In the genomic region with DNA sequence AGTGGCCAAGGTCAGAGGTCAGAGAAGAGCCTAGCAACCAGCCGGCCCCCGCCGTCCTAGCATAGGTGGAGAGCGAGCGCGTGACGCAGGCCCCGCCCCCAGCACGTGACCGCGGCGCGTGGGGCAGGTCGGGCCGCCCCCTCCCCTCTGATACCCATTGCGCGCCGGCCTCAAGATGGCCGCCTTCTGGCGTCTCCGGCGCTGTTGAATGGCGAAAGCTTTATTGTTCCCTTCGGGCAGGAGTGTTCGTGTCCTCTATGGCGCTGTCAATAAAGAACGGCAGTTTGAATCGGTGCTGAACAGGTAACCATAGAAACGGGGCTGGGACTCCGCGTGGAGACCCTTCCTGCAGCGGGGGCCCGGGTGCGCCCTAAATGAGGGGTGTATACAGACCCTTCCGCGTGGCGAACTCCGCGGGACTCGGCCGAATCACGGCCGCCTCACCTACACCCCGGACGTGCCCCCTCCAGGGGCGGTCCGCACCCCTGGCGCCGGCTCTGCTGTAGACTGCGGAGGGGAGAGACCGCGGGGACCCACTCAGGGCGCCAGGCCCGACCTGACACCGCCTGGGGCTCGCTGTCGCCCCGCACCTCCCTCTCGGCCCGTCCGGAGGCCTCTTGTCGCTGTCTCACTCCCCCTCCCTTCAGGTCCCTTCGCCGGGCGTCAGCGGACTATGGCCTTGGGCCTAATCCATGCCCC, we compare ENCODE assay signal across 1 cellular context.
TF ChIP-seq lines count a peak whose summit lies in the region.

A gene with protein sequence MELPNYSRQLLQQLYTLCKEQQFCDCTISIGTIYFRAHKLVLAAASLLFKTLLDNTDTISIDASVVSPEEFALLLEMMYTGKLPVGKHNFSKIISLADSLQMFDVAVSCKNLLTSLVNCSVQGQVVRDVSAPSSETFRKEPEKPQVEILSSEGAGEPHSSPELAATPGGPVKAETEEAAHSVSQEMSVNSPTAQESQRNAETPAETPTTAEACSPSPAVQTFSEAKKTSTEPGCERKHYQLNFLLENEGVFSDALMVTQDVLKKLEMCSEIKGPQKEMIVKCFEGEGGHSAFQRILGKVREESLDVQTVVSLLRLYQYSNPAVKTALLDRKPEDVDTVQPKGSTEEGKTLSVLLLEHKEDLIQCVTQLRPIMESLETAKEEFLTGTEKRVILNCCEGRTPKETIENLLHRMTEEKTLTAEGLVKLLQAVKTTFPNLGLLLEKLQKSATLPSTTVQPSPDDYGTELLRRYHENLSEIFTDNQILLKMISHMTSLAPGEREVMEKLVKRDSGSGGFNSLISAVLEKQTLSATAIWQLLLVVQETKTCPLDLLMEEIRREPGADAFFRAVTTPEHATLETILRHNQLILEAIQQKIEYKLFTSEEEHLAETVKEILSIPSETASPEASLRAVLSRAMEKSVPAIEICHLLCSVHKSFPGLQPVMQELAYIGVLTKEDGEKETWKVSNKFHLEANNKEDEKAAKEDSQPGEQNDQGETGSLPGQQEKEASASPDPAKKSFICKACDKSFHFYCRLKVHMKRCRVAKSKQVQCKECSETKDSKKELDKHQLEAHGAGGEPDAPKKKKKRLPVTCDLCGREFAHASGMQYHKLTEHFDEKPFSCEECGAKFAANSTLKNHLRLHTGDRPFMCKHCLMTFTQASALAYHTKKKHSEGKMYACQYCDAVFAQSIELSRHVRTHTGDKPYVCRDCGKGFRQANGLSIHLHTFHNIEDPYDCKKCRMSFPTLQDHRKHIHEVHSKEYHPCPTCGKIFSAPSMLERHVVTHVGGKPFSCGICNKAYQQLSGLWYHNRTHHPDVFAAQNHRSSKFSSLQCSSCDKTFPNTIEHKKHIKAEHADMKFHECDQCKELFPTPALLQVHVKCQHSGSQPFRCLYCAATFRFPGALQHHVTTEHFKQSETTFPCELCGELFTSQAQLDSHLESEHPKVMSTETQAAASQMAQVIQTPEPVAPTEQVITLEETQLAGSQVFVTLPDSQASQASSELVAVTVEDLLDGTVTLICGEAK (plus strand): TSS at position 150 of the 699 bp plus-strand sequence. CDS start 38,098 bp downstream, outside the sequence.

TF ChIP-seq in SK-N-SH, 30 proteins besides CTCF, POLR2A, EP300 and RAD21 (continued from another document):
- TF ChIP-seq, protein P1, sequence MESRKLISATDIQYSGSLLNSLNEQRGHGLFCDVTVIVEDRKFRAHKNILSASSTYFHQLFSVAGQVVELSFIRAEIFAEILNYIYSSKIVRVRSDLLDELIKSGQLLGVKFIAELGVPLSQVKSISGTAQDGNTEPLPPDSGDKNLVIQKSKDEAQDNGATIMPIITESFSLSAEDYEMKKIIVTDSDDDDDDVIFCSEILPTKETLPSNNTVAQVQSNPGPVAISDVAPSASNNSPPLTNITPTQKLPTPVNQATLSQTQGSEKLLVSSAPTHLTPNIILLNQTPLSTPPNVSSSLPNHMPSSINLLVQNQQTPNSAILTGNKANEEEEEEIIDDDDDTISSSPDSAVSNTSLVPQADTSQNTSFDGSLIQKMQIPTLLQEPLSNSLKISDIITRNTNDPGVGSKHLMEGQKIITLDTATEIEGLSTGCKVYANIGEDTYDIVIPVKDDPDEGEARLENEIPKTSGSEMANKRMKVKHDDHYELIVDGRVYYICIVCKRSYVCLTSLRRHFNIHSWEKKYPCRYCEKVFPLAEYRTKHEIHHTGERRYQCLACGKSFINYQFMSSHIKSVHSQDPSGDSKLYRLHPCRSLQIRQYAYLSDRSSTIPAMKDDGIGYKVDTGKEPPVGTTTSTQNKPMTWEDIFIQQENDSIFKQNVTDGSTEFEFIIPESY (IDR thresholded peaks at IDR 0.05; ENCODE audit: borderline replicate concordance, low read depth) = no peak
- TF ChIP-seq, protein P2, sequence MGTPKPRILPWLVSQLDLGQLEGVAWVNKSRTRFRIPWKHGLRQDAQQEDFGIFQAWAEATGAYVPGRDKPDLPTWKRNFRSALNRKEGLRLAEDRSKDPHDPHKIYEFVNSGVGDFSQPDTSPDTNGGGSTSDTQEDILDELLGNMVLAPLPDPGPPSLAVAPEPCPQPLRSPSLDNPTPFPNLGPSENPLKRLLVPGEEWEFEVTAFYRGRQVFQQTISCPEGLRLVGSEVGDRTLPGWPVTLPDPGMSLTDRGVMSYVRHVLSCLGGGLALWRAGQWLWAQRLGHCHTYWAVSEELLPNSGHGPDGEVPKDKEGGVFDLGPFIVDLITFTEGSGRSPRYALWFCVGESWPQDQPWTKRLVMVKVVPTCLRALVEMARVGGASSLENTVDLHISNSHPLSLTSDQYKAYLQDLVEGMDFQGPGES (IDR thresholded peaks at IDR 0.05; ENCODE audit: low read depth, low read length) = 0 out of 2 replicates have a peak, but pooled peaks have one; percentile 30
- TF ChIP-seq YY1 (IDR thresholded peaks at IDR 0.05; ENCODE audit: low read depth) = peak; percentile 97
- no peak for TF ChIP-seq RFX5 (IDR thresholded peaks at IDR 0.05; ENCODE audit: low read length)
- peak; percentile 43; the same call in 1 of the 2 replicates for TF ChIP-seq RCOR1 (IDR thresholded peaks at IDR 0.05; ENCODE audit: low read length)
- TF ChIP-seq, protein P3, sequence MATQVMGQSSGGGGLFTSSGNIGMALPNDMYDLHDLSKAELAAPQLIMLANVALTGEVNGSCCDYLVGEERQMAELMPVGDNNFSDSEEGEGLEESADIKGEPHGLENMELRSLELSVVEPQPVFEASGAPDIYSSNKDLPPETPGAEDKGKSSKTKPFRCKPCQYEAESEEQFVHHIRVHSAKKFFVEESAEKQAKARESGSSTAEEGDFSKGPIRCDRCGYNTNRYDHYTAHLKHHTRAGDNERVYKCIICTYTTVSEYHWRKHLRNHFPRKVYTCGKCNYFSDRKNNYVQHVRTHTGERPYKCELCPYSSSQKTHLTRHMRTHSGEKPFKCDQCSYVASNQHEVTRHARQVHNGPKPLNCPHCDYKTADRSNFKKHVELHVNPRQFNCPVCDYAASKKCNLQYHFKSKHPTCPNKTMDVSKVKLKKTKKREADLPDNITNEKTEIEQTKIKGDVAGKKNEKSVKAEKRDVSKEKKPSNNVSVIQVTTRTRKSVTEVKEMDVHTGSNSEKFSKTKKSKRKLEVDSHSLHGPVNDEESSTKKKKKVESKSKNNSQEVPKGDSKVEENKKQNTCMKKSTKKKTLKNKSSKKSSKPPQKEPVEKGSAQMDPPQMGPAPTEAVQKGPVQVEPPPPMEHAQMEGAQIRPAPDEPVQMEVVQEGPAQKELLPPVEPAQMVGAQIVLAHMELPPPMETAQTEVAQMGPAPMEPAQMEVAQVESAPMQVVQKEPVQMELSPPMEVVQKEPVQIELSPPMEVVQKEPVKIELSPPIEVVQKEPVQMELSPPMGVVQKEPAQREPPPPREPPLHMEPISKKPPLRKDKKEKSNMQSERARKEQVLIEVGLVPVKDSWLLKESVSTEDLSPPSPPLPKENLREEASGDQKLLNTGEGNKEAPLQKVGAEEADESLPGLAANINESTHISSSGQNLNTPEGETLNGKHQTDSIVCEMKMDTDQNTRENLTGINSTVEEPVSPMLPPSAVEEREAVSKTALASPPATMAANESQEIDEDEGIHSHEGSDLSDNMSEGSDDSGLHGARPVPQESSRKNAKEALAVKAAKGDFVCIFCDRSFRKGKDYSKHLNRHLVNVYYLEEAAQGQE (IDR thresholded peaks at IDR 0.05; ENCODE audit: low read depth, low read length) = no peak
- 0 out of 2 replicates have a peak, but pooled peaks have one; percentile 16 for TF ChIP-seq MXI1 (IDR thresholded peaks at IDR 0.05; ENCODE audit: low read depth, low read length)
- TF ChIP-seq, protein P4, sequence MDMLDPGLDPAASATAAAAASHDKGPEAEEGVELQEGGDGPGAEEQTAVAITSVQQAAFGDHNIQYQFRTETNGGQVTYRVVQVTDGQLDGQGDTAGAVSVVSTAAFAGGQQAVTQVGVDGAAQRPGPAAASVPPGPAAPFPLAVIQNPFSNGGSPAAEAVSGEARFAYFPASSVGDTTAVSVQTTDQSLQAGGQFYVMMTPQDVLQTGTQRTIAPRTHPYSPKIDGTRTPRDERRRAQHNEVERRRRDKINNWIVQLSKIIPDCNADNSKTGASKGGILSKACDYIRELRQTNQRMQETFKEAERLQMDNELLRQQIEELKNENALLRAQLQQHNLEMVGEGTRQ (IDR thresholded peaks at IDR 0.05; ENCODE audit: borderline replicate concordance, low read depth, low read length) = peak; percentile 98
- no peak for TF ChIP-seq SMC3 (IDR thresholded peaks at IDR 0.05; ENCODE audit: low read depth, low read length)
- TF ChIP-seq, protein P5, sequence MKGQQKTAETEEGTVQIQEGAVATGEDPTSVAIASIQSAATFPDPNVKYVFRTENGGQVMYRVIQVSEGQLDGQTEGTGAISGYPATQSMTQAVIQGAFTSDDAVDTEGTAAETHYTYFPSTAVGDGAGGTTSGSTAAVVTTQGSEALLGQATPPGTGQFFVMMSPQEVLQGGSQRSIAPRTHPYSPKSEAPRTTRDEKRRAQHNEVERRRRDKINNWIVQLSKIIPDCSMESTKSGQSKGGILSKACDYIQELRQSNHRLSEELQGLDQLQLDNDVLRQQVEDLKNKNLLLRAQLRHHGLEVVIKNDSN (IDR thresholded peaks at IDR 0.05; ENCODE audit: borderline replicate concordance, low read depth) = peak; percentile 99
- peak; percentile 48; the same call in 1 of the 2 replicates for TF ChIP-seq ELF1 (IDR thresholded peaks at IDR 0.05)
- TF ChIP-seq TEAD4 (IDR thresholded peaks at IDR 0.05; ENCODE audit: borderline replicate concordance, insufficient read depth) = 0 out of 2 replicates have a peak, but pooled peaks have one; percentile 21
- no peak for TF ChIP-seq FOXM1 (IDR thresholded peaks at IDR 0.05; ENCODE audit: low read depth)
- 0 out of 2 replicates have a peak, but pooled peaks have one; percentile 12 for TF ChIP-seq GATA2 (CRISPR knock-in tag; IDR thresholded peaks at IDR 0.05)
- TF ChIP-seq CHD2 (IDR thresholded peaks at IDR 0.05; ENCODE audit: low read length, partially characterized antibody) = peak; percentile 87
- peak; percentile 98 for TF ChIP-seq SIN3A (IDR thresholded peaks at IDR 0.05; ENCODE audit: borderline replicate concordance, low read depth, low read length)
- no peak for TF ChIP-seq MEF2A (IDR thresholded peaks at IDR 0.05; ENCODE audit: borderline replicate concordance, low read depth)
- no peak for TF ChIP-seq JUND (IDR thresholded peaks at IDR 0.05)
